In the genomic region with DNA sequence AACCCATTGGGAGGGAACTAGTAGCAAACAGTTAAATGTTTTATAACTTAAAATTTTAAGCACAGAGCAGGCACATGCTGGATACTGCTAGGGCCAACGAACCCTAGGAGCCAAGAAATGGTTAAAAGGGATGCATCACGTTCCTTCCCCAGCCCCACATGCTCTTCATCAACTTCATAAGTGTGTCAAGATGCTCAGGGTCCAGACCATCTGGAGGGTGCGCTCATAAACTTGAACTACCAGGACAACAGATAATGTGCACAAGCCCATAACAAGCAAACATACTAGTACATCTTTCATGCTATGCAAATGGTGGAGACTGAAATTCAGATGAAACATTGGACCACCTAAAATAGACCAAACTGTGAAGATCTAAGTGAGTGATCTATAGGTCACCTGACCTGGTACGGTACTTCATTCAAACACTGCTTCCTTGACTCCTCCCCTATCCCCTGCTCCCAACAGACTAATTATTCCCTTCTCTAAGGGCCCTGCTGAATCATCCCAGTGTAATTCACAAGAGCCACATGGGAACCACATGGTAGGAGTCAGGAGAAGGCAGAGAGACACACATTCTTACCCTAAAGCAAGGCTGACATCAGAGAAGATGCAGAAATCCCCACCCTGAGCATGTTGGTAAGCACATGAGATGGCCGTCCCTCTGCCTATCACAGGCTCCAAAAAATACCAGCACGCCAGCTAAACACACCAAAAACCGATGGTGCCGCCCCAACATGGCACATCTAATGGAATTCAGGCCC, we compare ENCODE assay signal across 8 cellular contexts.
DNase-seq lines count a peak whose midpoint lies in the region; ATAC-seq, FAIRE-seq and TF ChIP-seq lines count a peak whose summit lies in the region.

No MANE protein-coding gene starts in this region.

- 81% methylated on average over 7 of the region's 8 CpGs for WGBS in A549 (ENCODE audit: missing lambda C conversion rate)
- WGBS in small intestine, 3 donors: 61 to 77% (median 68%) methylated on average over 8 of the region's 8 CpGs

- no peak for TF ChIP-seq RAD21 in A549 (conservative IDR thresholded peaks at IDR 0.05 in 1 of 2, IDR thresholded peaks at IDR 0.05 in 1 of 2)

- DNase-seq in A549 (ENCODE audit: low read depth in 1 of 2, low spot score in 1 of 2) (no peak), kidney glomerular epithelial cell (lab: John Stamatoyannopoulos, UW) (peak; percentile 39), inferior parietal cortex (ENCODE audit: extremely low spot score) (no peak), small intestine (no peak), NCI-H2081 treated with DMSO at 0.1 percent for 48 hours (lab: John Stamatoyannopoulos, UW) (no peak)
- no peak for DNase-seq in activated naive CD4-positive, alpha-beta T cell treated with anti-CD3 and anti-CD28 coated beads, Interleukin-2, amount 50 U/mL, for 72 hours (ENCODE audit: low spot score in 2 of 2)

- peak overlapping the region; percentile 96 to 97 for H3K27ac Mint-ChIP-seq in activated naive CD4-positive, alpha-beta T cell treated with anti-CD3 and anti-CD28 coated beads, Interleukin-2, amount 50 U/mL, for 72 hours

- H3K27me3 ChIP-seq in small intestine (ENCODE audit: control insufficient read depth in 2 of 2, insufficient read depth in 2 of 2, low read length in 2 of 2): no peaks in the 10 kb centered on the region

- no peak for TF ChIP-seq POLR2A in A549 (IDR thresholded peaks at IDR 0.05; ENCODE audit: low read length)

- H3K27ac ChIP-seq in A549: peak overlapping the region; percentile 66 to 97
- H3K27ac ChIP-seq in small intestine (ENCODE audit: low read depth in 1 of 2, low read length in 1 of 2): peak overlapping the region in 1 of 2 donors; percentile 36

- H3K9me3 ChIP-seq in A549 (no peaks in the 10 kb centered on the region), small intestine (ENCODE audit: control insufficient read depth, low read depth) (no peaks in the 10 kb centered on the region)

- no peak overlapping the region for H3K4me3 ChIP-seq in A549
- H3K4me3 ChIP-seq in small intestine (ENCODE audit: low read depth in 1 of 2, low read length in 2 of 2): no peak overlapping the region

- H3K4me1 ChIP-seq in A549: peaks cover 94% of the 10 kb centered on the region
- peaks cover 0 to 40% of the 10 kb centered on the region in 2 donors for H3K4me1 ChIP-seq in small intestine (ENCODE audit: control insufficient read depth in 2 of 2, insufficient read depth in 1 of 2, low read depth in 1 of 2, low read length in 1 of 2)

- TF ChIP-seq CTCF in A549 (IDR thresholded peaks at IDR 0.05): no peak

- peak overlapping the region; percentile 60 for H3K4me2 ChIP-seq in A549

- TF ChIP-seq EP300 in A549 (IDR thresholded peaks at IDR 0.05): no peak

- H3K9me3 Mint-ChIP-seq in activated naive CD4-positive, alpha-beta T cell treated with anti-CD3 and anti-CD28 coated beads, Interleukin-2, amount 50 U/mL, for 72 hours: no peaks in the 10 kb centered on the region

- POLR2A ChIA-PET in A549 (lab: Yijun Ruan, JAX): no interaction called here

- H3K36me3 Mint-ChIP-seq in activated naive CD4-positive, alpha-beta T cell treated with anti-CD3 and anti-CD28 coated beads, Interleukin-2, amount 50 U/mL, for 72 hours: peaks cover 38 to 78% of the 10 kb centered on the region in 2 donors

- ATAC-seq in A549: no peak
- ATAC-seq in HG02798 (IDR thresholded peaks at IDR 0.05; ENCODE audit: poor library complexity, unreplicated experiment): peak; percentile 27
- ATAC-seq in activated naive CD4-positive, alpha-beta T cell treated with anti-CD3 and anti-CD28 coated beads, Interleukin-2, amount 50 U/mL, for 72 hours: peak; percentile 35 to 44
- ATAC-seq in HG03108 (IDR thresholded peaks at IDR 0.05; ENCODE audit: unreplicated experiment): no peak

- no peaks in the 10 kb centered on the region for H3K36me3 ChIP-seq in small intestine (ENCODE audit: control insufficient read depth in 2 of 2, insufficient read depth in 2 of 2, low read length in 2 of 2)

- FAIRE-seq in A549 (lab: Jason Lieb, UNC): no peak
- FAIRE-seq in small intestine (lab: Jason Lieb, UNC): no peak

- CTCF ChIA-PET in A549 (lab: Yijun Ruan, JAX): interaction anchor here (3.3 kb wide), 1 partner anchor 16 kb away, joined by 11 read pairs; no protein-coding TSS in a partner anchor

TF ChIP-seq in A549, 52 proteins besides CTCF, POLR2A, EP300 and RAD21:
- TF ChIP-seq HOXA7 (CRISPR knock-in tag; IDR thresholded peaks at IDR 0.05): no peak
- TF ChIP-seq, protein P1, sequence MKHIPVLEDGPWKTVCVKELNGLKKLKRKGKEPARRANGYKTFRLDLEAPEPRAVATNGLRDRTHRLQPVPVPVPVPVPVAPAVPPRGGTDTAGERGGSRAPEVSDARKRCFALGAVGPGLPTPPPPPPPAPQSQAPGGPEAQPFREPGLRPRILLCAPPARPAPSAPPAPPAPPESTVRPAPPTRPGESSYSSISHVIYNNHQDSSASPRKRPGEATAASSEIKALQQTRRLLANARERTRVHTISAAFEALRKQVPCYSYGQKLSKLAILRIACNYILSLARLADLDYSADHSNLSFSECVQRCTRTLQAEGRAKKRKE (CRISPR knock-in tag; IDR thresholded peaks at IDR 0.05; ENCODE audit: low read depth): no peak
- TF ChIP-seq, protein P2, sequence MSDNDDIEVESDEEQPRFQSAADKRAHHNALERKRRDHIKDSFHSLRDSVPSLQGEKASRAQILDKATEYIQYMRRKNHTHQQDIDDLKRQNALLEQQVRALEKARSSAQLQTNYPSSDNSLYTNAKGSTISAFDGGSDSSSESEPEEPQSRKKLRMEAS (IDR thresholded peaks at IDR 0.05): peak; percentile 43; the same call in 1 of the 2 replicates
- no peak for TF ChIP-seq KDM5A (IDR thresholded peaks at IDR 0.05)
- TF ChIP-seq HOXB5 (CRISPR knock-in tag; IDR thresholded peaks at IDR 0.05): no peak

Comparison
In these comparisons a context has a peak if more than half of its experiments do, and no peak if none do; other contexts are left out.
1. ATAC-seq: peak in HG02798 (single experiment) and activated naive CD4-positive, alpha-beta T cell treated with anti-CD3 and anti-CD28 coated beads, Interleukin-2, amount 50 U/mL, for 72 hours (2 of 2); none in A549 (0 of 2) and HG03108 (single experiment).